ENCODE assay signal across 8 cellular contexts in genomic region chr2:74529357-74530238, GRCh38. TPM values are rescaled to one million over a fixed set of nuclear protein-coding genes. Genes with fewer than 3 reads are reported as not detected.
DNase-seq lines count a peak whose midpoint lies in the region; ATAC-seq and TF ChIP-seq lines count a peak whose summit lies in the region.

Gene AUP1 (minus strand): TSS chr2:74529706. CDS start chr2:74529629, 77 bp downstream.
Gene HTRA2 (plus strand): TSS chr2:74529933. CDS start chr2:74530007, 74 bp downstream.

- POLR2A ChIA-PET in AG04449 (lab: Yijun Ruan, JAX) (interaction anchor here (0.5 to 1.9 kb wide), 15 partner anchors 9 to 149 kb away, joined by 3 to 9 read pairs (median 4); partner anchors contain the start of genes CCDC142, DCTN1, INO80B and LOXL3), WTC11 (lab: Charles Lee) (interaction anchor here (0.8 to 1.4 kb wide), 4 partner anchors 24 to 72 kb away, joined by 3 to 7 read pairs (median 3); partner anchors contain the start of genes LOXL3, MRPL53 and WBP1)

- no peak for TF ChIP-seq CTCF in AG04449 (IDR thresholded peaks at IDR 0.05; ENCODE audit: insufficient read depth, low read length, missing control alignments)
- no peak for TF ChIP-seq CTCF in WTC11 (IDR thresholded peaks at IDR 0.05)
- TF ChIP-seq CTCF in cardiac fibroblast (IDR thresholded peaks at IDR 0.05; ENCODE audit: low read depth, low read length), result no peak

- H3K4me3 ChIP-seq in AG04449 (ENCODE audit: low read depth, low read length) (peak within 1 kb of the TSS; percentile 99), cardiac fibroblast (replicated peaks in 1 of 2; ENCODE audit: low read depth in 2 of 2, low read length in 2 of 2) (peak within 1 kb of the TSS; percentile 98 to 99)

- ATAC-seq in GM18907 (IDR thresholded peaks at IDR 0.05; ENCODE audit: unreplicated experiment) (peak; percentile 79), HG03159 (IDR thresholded peaks at IDR 0.05; ENCODE audit: unreplicated experiment) (peak; percentile 80), WTC11 (peak; percentile 93)

- H3K36me3 Mint-ChIP-seq in WTC11, result peaks cover 38% of the 10 kb centered on the region

- H3K9me3 Mint-ChIP-seq in WTC11, result 0 out of 2 replicates have a peak, but pooled peaks cover 3% of the 10 kb centered on the region

- H3K4me3 Mint-ChIP-seq in WTC11, result peak within 1 kb of the TSS; percentile 99

- peak within 1 kb of the TSS; percentile 93 for H3K27ac Mint-ChIP-seq in WTC11

- DNase-seq in AG04449 (ENCODE audit: low read depth, low spot score), result peak; percentile 93
- peak; percentile 100 for DNase-seq in NCI-H226
- peak; percentile 99 for DNase-seq in WTC11 (ENCODE audit: low spot score)
- DNase-seq in cardiac fibroblast (ENCODE audit: low read depth in 2 of 2), result peak; percentile 99
- DNase-seq in iPS-NIHi7 (ENCODE audit: extremely low spot score), result peak; percentile 99
- peak; percentile 99 for DNase-seq in smooth muscle cell of the brain vasculature (ENCODE audit: low read depth, low spot score)

- peaks cover 14% of the 10 kb centered on the region for H3K4me1 Mint-ChIP-seq in WTC11

- no peaks in the 10 kb centered on the region for H3K27me3 Mint-ChIP-seq in WTC11 (ENCODE audit: low read depth)

- CTCF ChIA-PET in AG04449 (lab: Yijun Ruan, JAX), result interaction anchor here (1.2 to 8.9 kb wide), 6 partner anchors 11 to 57 kb away, joined by 4 to 137 read pairs (median 8); partner anchors contain the start of genes CCDC142, PCGF1 and TTC31
- CTCF ChIA-PET in WTC11 (lab: Charles Lee), result interaction anchor here (0.7 to 2.2 kb wide), 10 partner anchors 13 to 195 kb away, joined by 3 to 9 read pairs (median 4); partner anchors contain the start of genes CCDC142, LOXL3, PCGF1 and TTC31

TF ChIP-seq in WTC11, 78 proteins besides CTCF, POLR2A, EP300 and RAD21 (continues in another document):
- TF ChIP-seq NFATC4 (CRISPR knock-in tag; IDR thresholded peaks at IDR 0.05), result no peak
- TF ChIP-seq RELA (CRISPR knock-in tag; IDR thresholded peaks at IDR 0.05; ENCODE audit: borderline replicate concordance), result peak; percentile 63; the same call in 1 of the 2 replicates
- TF ChIP-seq KAT7 (CRISPR knock-in tag; IDR thresholded peaks at IDR 0.05; ENCODE audit: borderline replicate concordance), result 0 out of 2 replicates have a peak, but pooled peaks have one; percentile 80
- TF ChIP-seq IRF2 (CRISPR knock-in tag; IDR thresholded peaks at IDR 0.05; ENCODE audit: borderline replicate concordance, low read depth), result no peak
- TF ChIP-seq ZNF232 (CRISPR knock-in tag; IDR thresholded peaks at IDR 0.05), result peak; percentile 78; the same call in 1 of the 2 replicates
- TF ChIP-seq MXD4 (CRISPR knock-in tag; IDR thresholded peaks at IDR 0.05; ENCODE audit: borderline replicate concordance), result no peak
- TF ChIP-seq, protein P1, sequence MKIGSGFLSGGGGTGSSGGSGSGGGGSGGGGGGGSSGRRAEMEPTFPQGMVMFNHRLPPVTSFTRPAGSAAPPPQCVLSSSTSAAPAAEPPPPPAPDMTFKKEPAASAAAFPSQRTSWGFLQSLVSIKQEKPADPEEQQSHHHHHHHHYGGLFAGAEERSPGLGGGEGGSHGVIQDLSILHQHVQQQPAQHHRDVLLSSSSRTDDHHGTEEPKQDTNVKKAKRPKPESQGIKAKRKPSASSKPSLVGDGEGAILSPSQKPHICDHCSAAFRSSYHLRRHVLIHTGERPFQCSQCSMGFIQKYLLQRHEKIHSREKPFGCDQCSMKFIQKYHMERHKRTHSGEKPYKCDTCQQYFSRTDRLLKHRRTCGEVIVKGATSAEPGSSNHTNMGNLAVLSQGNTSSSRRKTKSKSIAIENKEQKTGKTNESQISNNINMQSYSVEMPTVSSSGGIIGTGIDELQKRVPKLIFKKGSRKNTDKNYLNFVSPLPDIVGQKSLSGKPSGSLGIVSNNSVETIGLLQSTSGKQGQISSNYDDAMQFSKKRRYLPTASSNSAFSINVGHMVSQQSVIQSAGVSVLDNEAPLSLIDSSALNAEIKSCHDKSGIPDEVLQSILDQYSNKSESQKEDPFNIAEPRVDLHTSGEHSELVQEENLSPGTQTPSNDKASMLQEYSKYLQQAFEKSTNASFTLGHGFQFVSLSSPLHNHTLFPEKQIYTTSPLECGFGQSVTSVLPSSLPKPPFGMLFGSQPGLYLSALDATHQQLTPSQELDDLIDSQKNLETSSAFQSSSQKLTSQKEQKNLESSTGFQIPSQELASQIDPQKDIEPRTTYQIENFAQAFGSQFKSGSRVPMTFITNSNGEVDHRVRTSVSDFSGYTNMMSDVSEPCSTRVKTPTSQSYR (CRISPR knock-in tag; IDR thresholded peaks at IDR 0.05), result no peak
- TF ChIP-seq, protein P2, sequence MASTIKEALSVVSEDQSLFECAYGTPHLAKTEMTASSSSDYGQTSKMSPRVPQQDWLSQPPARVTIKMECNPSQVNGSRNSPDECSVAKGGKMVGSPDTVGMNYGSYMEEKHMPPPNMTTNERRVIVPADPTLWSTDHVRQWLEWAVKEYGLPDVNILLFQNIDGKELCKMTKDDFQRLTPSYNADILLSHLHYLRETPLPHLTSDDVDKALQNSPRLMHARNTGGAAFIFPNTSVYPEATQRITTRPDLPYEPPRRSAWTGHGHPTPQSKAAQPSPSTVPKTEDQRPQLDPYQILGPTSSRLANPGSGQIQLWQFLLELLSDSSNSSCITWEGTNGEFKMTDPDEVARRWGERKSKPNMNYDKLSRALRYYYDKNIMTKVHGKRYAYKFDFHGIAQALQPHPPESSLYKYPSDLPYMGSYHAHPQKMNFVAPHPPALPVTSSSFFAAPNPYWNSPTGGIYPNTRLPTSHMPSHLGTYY (CRISPR knock-in tag; IDR thresholded peaks at IDR 0.05), result no peak
- no peak for TF ChIP-seq STAT6 (CRISPR knock-in tag; conservative IDR thresholded peaks at IDR 0.05; ENCODE audit: low read depth)
- peak; percentile 11; the same call in 1 of the 2 replicates for TF ChIP-seq FOXP1 (CRISPR knock-in tag; IDR thresholded peaks at IDR 0.05; ENCODE audit: borderline replicate concordance)
- TF ChIP-seq CREM (CRISPR knock-in tag; IDR thresholded peaks at IDR 0.05), result peak; percentile 79
- TF ChIP-seq, protein P3, sequence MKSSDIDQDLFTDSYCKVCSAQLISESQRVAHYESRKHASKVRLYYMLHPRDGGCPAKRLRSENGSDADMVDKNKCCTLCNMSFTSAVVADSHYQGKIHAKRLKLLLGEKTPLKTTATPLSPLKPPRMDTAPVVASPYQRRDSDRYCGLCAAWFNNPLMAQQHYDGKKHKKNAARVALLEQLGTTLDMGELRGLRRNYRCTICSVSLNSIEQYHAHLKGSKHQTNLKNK (CRISPR knock-in tag; IDR thresholded peaks at IDR 0.05), result no peak
- no peak for TF ChIP-seq IRF1 (CRISPR knock-in tag; IDR thresholded peaks at IDR 0.05)
- no peak for TF ChIP-seq PRDM15 (CRISPR knock-in tag; IDR thresholded peaks at IDR 0.05)

RNA-seq across cellular contexts. Expression of gene AUP1, which starts in this region (rescaled TPM):
- total RNA-seq in WTC11 (2021), result 78.1 to 84.9 TPM (median 80.9 TPM) in 3 replicates

RNA-seq across cellular contexts. Expression of gene HTRA2, which starts in this region (rescaled TPM):
- 25.6 to 30.0 TPM (median 26.8 TPM) in 3 replicates for total RNA-seq in WTC11 (2021)

Comparison
In these comparisons a context has a peak if more than half of its experiments do, and no peak if none do; other contexts are left out.
1. Peak in every context shown above with its lines: DNase-seq, ATAC-seq and H3K4me3 ChIP-seq.